26 cellular contexts compared by ENCODE assay signal in genomic region chr2:692349-692748, GRCh38.
"Had no signal": no experiment of that assay in that cellular context is flagged by ENCODE, and none has a peak within 500 bp of the region (broad histone marks: within the 10 kb centered on the region; RNA-seq: fewer than 3 reads in every experiment).

No MANE protein-coding gene starts in this region.

- H3K27ac Mint-ChIP-seq: activated CD4-positive, alpha-beta memory T cell treated with anti-CD3 and anti-CD28 coated beads, Interleukin-2, amount 10 ng/mL, durations not matched to agents 7 days and 5 days; activated CD4-positive, alpha-beta T cell treated with anti-CD3 and anti-CD28 coated beads, Interleukin-2, amount 10 ng/mL, durations not matched to agents 7 days and 5 days; activated naive CD4-positive, alpha-beta T cell treated with anti-CD3 and anti-CD28 coated beads, Interleukin-2, amount 50 U/mL, for 24 hours; activated naive CD8-positive, alpha-beta T cell treated with anti-CD3 and anti-CD28 coated beads, Interleukin-2, amount 50 U/mL, for 24 hours; activated T-helper 17 cell treated with anti-CD3 and anti-CD28 coated beads, Interleukin-2, amount 50 U/mL, for 72 hours; type B pancreatic cell had no signal

- H3K4me3 ChIP-seq: colonic mucosa, dorsolateral prefrontal cortex, gastrocnemius medialis, psoas muscle had no signal

- H3K9me3 Mint-ChIP-seq: activated CD4-positive, alpha-beta T cell treated with anti-CD3 and anti-CD28 coated beads, Interleukin-2, amount 10 ng/mL, durations not matched to agents 7 days and 5 days; activated naive CD4-positive, alpha-beta T cell treated with anti-CD3 and anti-CD28 coated beads, Interleukin-2, amount 50 U/mL, for 24 hours; activated naive CD8-positive, alpha-beta T cell treated with anti-CD3 and anti-CD28 coated beads, Interleukin-2, amount 50 U/mL, for 24 hours; activated T-cell treated with anti-CD3 and anti-CD28 coated beads, Interleukin-2, amount 50 U/mL, for 4 hours; activated T-helper 17 cell treated with anti-CD3 and anti-CD28 coated beads, Interleukin-2, amount 50 U/mL, for 72 hours; neural crest cell; type B pancreatic cell had no signal

- H3K9ac ChIP-seq: parathyroid adenoma had no signal

- H3K27ac ChIP-seq: colonic mucosa, dorsolateral prefrontal cortex, gastrocnemius medialis, parathyroid adenoma, psoas muscle, testis had no signal

- H3K36me3 ChIP-seq: colonic mucosa, gastrocnemius medialis had no signal

- H3K4me1 Mint-ChIP-seq: activated CD4-positive, alpha-beta memory T cell treated with anti-CD3 and anti-CD28 coated beads, Interleukin-2, amount 10 ng/mL, durations not matched to agents 7 days and 5 days; activated CD4-positive, alpha-beta T cell treated with anti-CD3 and anti-CD28 coated beads, Interleukin-2, amount 10 ng/mL, durations not matched to agents 7 days and 5 days; activated naive CD4-positive, alpha-beta T cell treated with anti-CD3 and anti-CD28 coated beads, Interleukin-2, amount 50 U/mL, for 24 hours had no signal

- H3K9me3 ChIP-seq: colonic mucosa, gastrocnemius medialis, psoas muscle, testis had no signal

- FAIRE-seq: bronchial epithelial cell had no signal

- H3K27me3 ChIP-seq: colonic mucosa, dorsolateral prefrontal cortex, testis had no signal

- H3K36me3 Mint-ChIP-seq: activated naive CD4-positive, alpha-beta T cell treated with anti-CD3 and anti-CD28 coated beads, Interleukin-2, amount 50 U/mL, for 24 hours; type B pancreatic cell had no signal

- H3K4me3 Mint-ChIP-seq: activated CD4-positive, alpha-beta memory T cell treated with anti-CD3 and anti-CD28 coated beads, Interleukin-2, amount 10 ng/mL, durations not matched to agents 7 days and 5 days; activated CD4-positive, alpha-beta T cell treated with anti-CD3 and anti-CD28 coated beads, Interleukin-2, amount 10 ng/mL, durations not matched to agents 7 days and 5 days; activated naive CD4-positive, alpha-beta T cell treated with anti-CD3 and anti-CD28 coated beads, Interleukin-2, amount 50 U/mL, for 24 hours; activated naive CD8-positive, alpha-beta T cell treated with anti-CD3 and anti-CD28 coated beads, Interleukin-2, amount 50 U/mL, for 24 hours; activated T-cell treated with anti-CD3 and anti-CD28 coated beads, Interleukin-2, amount 50 U/mL, for 4 hours; activated T-helper 17 cell treated with anti-CD3 and anti-CD28 coated beads, Interleukin-2, amount 50 U/mL, for 72 hours; neural crest cell; type B pancreatic cell had no signal

- H3K27me3 Mint-ChIP-seq: type B pancreatic cell had no signal

- H3K4me1 ChIP-seq: colonic mucosa, testis had no signal

- H2AFZ ChIP-seq: parathyroid adenoma had no signal

- DNase-seq: activated CD4-positive, alpha-beta memory T cell treated with anti-CD3 and anti-CD28 coated beads, Interleukin-2, amount 10 ng/mL, durations not matched to agents 7 days and 5 days; activated CD4-positive, alpha-beta T cell treated with anti-CD3 and anti-CD28 coated beads, Interleukin-2, amount 10 ng/mL, durations not matched to agents 7 days and 5 days; activated CD4-positive, CD25-positive, alpha-beta regulatory T cell treated with anti-CD3 and anti-CD28 coated beads, Interleukin-2, amount 50 U/mL, for 72 hours; activated gamma-delta T cell treated with Interleukin-2 at 50 U/mL for 16 hours; activated naive CD8-positive, alpha-beta T cell treated with anti-CD3 and anti-CD28 coated beads, Interleukin-2, amount 50 U/mL, for 24 hours; activated T-cell treated with anti-CD3 and anti-CD28 coated beads, Interleukin-2, amount 50 U/mL, for 4 hours; amygdala; colonic mucosa; effector memory CD4-positive, alpha-beta T cell; gastrocnemius medialis; glutamatergic neuron; islet precursor cell; left ventricle myocardium superior; stimulated activated CD4-positive, alpha-beta T cell treated with anti-CD3 and anti-CD28 coated beads, Interleukin-15, amount 100 ng/mL, for 24 hours; stimulated activated CD4-positive, alpha-beta T cell treated with anti-CD3 and anti-CD28 coated beads, Interleukin-2, amount 100 ng/mL, for 24 hours; stimulated activated naive CD4-positive, alpha-beta T cell; T-helper 2 cell had no signal

- ATAC-seq: activated naive CD8-positive, alpha-beta T cell treated with anti-CD3 and anti-CD28 coated beads, Interleukin-2, amount 50 U/mL, for 24 hours; activated T-cell treated with anti-CD3 and anti-CD28 coated beads, Interleukin-2, amount 50 U/mL, for 4 hours; gastrocnemius medialis; left ventricle myocardium superior; psoas muscle had no signal

- H3K79me2 ChIP-seq: parathyroid adenoma had no signal
